25 cellular contexts compared by ENCODE assay signal in genomic region chr16:79270011-79270410, GRCh38.
DNase-seq lines count a peak whose midpoint lies in the region; ATAC-seq, FAIRE-seq and TF ChIP-seq lines count a peak whose summit lies in the region.
"Had no signal": no experiment of that assay in that cellular context is flagged by ENCODE, and none has a peak within 500 bp of the region (broad histone marks: within the 10 kb centered on the region; RNA-seq: fewer than 3 reads in every experiment).

No MANE protein-coding gene starts in this region.

- H3K27me3 ChIP-seq in CD4-positive, alpha-beta T cell (ENCODE audit: control insufficient read depth, insufficient read depth, low read length): no peaks in the 10 kb centered on the region
- H3K27me3 ChIP-seq: breast epithelium, colonic mucosa, esophagus squamous epithelium, gastrocnemius medialis, left lung had no signal

- H3K9ac ChIP-seq in kidney (ENCODE audit: low read length in 2 of 2): no peak overlapping the region

- CTCF ChIA-PET in activated CD8-positive, alpha-beta memory T cell treated with anti-CD3 and anti-CD28 coated beads, Interleukin-2, amount 10 ng/mL, durations not matched to agents 7 days and 5 days (lab: Charles Lee): interaction anchor here (1.0 to 1.3 kb wide), 2 partner anchors 9 to 491 kb away, joined by 3 to 4 read pairs; no protein-coding TSS in a partner anchor
- CTCF ChIA-PET in CD4-positive, alpha-beta T cell (lab: Charles Lee): interaction anchor here (1.1 kb wide), 1 partner anchor 9 kb away, joined by 3 read pairs; no protein-coding TSS in a partner anchor
- CTCF ChIA-PET in activated CD4-positive, alpha-beta memory T cell treated with anti-CD3 and anti-CD28 coated beads, Interleukin-2, amount 10 ng/mL, durations not matched to agents 7 days and 5 days (lab: Charles Lee): interaction anchor here (0.8 to 2.7 kb wide), 7 partner anchors 9 to 331 kb away, joined by 3 to 14 read pairs (median 5); partner anchors contain the start of gene MAF

- peaks cover 67% of the 10 kb centered on the region for H3K4me1 Mint-ChIP-seq in activated CD8-positive, alpha-beta memory T cell treated with anti-CD3 and anti-CD28 coated beads, Interleukin-2, amount 10 ng/mL, durations not matched to agents 7 days and 5 days
- H3K4me1 Mint-ChIP-seq in CD4-positive, alpha-beta T cell (ENCODE audit: low read depth): peaks cover 72% of the 10 kb centered on the region
- peaks cover 89% of the 10 kb centered on the region for H3K4me1 Mint-ChIP-seq in activated CD4-positive, alpha-beta memory T cell treated with anti-CD3 and anti-CD28 coated beads, Interleukin-2, amount 10 ng/mL, durations not matched to agents 7 days and 5 days
- peaks cover 74% of the 10 kb centered on the region for H3K4me1 Mint-ChIP-seq in central memory CD8-positive, alpha-beta T cell

- H3K36me3 ChIP-seq in kidney (ENCODE audit: control insufficient read depth in 1 of 2, insufficient read depth in 2 of 2, low read length in 2 of 2): no peaks in the 10 kb centered on the region
- H3K36me3 ChIP-seq: breast epithelium, colonic mucosa, esophagus squamous epithelium, gastrocnemius medialis, left lung had no signal

- no peak overlapping the region for H3K4me3 ChIP-seq in kidney (ENCODE audit: low read length in 2 of 2)
- H3K4me3 ChIP-seq: A549, breast epithelium, colonic mucosa, esophagus squamous epithelium, gastrocnemius medialis, left lung, skin epidermis had no signal

- no peak for TF ChIP-seq CTCF in CD4-positive, alpha-beta T cell (IDR thresholded peaks at IDR 0.05)
- no peak for TF ChIP-seq CTCF in kidney (IDR thresholded peaks at IDR 0.05; ENCODE audit: borderline replicate concordance, extremely low read depth, insufficient read depth)

- DNase-seq in activated CD8-positive, alpha-beta memory T cell treated with anti-CD3 and anti-CD28 coated beads, Interleukin-2, amount 10 ng/mL, durations not matched to agents 7 days and 5 days: no peak
- DNase-seq in activated CD8-positive, alpha-beta memory T cell treated with anti-CD3 and anti-CD28 coated beads for 24 hours: no peak
- no peak for DNase-seq in CD4-positive, alpha-beta T cell
- no peak for DNase-seq in activated CD4-positive, alpha-beta memory T cell treated with anti-CD3 and anti-CD28 coated beads, Interleukin-2, amount 10 ng/mL, durations not matched to agents 7 days and 5 days
- DNase-seq in central memory CD8-positive, alpha-beta T cell (ENCODE audit: low spot score in 2 of 2): no peak
- DNase-seq in kidney: no peak
- no peak for DNase-seq in NCI-H1930 (lab: John Stamatoyannopoulos, UW)
- no peak for DNase-seq in T1000 (lab: John Stamatoyannopoulos, UW)
- DNase-seq: colonic mucosa, EL, endodermal cell, esophagus squamous epithelium, gastrocnemius medialis, H9, hippocampal formation, left lung, NCI-H1092, NCI-H187, NCI-H526 had no signal

- peaks cover 2% of the 10 kb centered on the region for H3K36me3 Mint-ChIP-seq in activated CD8-positive, alpha-beta memory T cell treated with anti-CD3 and anti-CD28 coated beads, Interleukin-2, amount 10 ng/mL, durations not matched to agents 7 days and 5 days
- no peaks in the 10 kb centered on the region for H3K36me3 Mint-ChIP-seq in CD4-positive, alpha-beta T cell (ENCODE audit: low read depth)
- H3K36me3 Mint-ChIP-seq in activated CD4-positive, alpha-beta memory T cell treated with anti-CD3 and anti-CD28 coated beads, Interleukin-2, amount 10 ng/mL, durations not matched to agents 7 days and 5 days (ENCODE audit: low read depth): peaks cover 13% of the 10 kb centered on the region
- H3K36me3 Mint-ChIP-seq in central memory CD8-positive, alpha-beta T cell (ENCODE audit: insufficient read depth): peaks cover 4% of the 10 kb centered on the region
- H3K36me3 Mint-ChIP-seq: naive B cell had no signal

- H3K27ac ChIP-seq in CD4-positive, alpha-beta T cell (ENCODE audit: low read depth, low read length): no peak overlapping the region
- no peak overlapping the region for H3K27ac ChIP-seq in kidney (ENCODE audit: low read depth in 2 of 2, low read length in 2 of 2)
- H3K27ac ChIP-seq: A549, breast epithelium, colonic mucosa, esophagus squamous epithelium, gastrocnemius medialis, left lung had no signal

- H3K9me3 ChIP-seq in CD4-positive, alpha-beta T cell (ENCODE audit: control insufficient read depth, low read length): no peaks in the 10 kb centered on the region
- no peaks in the 10 kb centered on the region for H3K9me3 ChIP-seq in kidney (ENCODE audit: control insufficient read depth in 1 of 2, low read length in 2 of 2)
- H3K9me3 ChIP-seq: A549, breast epithelium, colonic mucosa, esophagus squamous epithelium, gastrocnemius medialis, left lung had no signal

- FAIRE-seq in kidney (lab: Jason Lieb, UNC): no peak
- FAIRE-seq: A549, D721Med, RCC 7860 had no signal

- peaks cover 36% of the 10 kb centered on the region for H3K27me3 Mint-ChIP-seq in activated CD8-positive, alpha-beta memory T cell treated with anti-CD3 and anti-CD28 coated beads, Interleukin-2, amount 10 ng/mL, durations not matched to agents 7 days and 5 days
- H3K27me3 Mint-ChIP-seq in CD4-positive, alpha-beta T cell: peaks cover 40% of the 10 kb centered on the region
- H3K27me3 Mint-ChIP-seq in activated CD4-positive, alpha-beta memory T cell treated with anti-CD3 and anti-CD28 coated beads, Interleukin-2, amount 10 ng/mL, durations not matched to agents 7 days and 5 days: no peaks in the 10 kb centered on the region
- H3K27me3 Mint-ChIP-seq in central memory CD8-positive, alpha-beta T cell: no peaks in the 10 kb centered on the region

- no peaks in the 10 kb centered on the region for H3K4me1 ChIP-seq in kidney (ENCODE audit: control insufficient read depth in 1 of 2, insufficient read depth in 1 of 2, low read depth in 1 of 2, low read length in 2 of 2)
- H3K4me1 ChIP-seq: A549, breast epithelium, colonic mucosa, esophagus squamous epithelium, gastrocnemius medialis, left lung had no signal

- H3K9me3 Mint-ChIP-seq in activated CD8-positive, alpha-beta memory T cell treated with anti-CD3 and anti-CD28 coated beads, Interleukin-2, amount 10 ng/mL, durations not matched to agents 7 days and 5 days (ENCODE audit: low read depth): no peaks in the 10 kb centered on the region
- H3K9me3 Mint-ChIP-seq in CD4-positive, alpha-beta T cell: no peaks in the 10 kb centered on the region
- H3K9me3 Mint-ChIP-seq in activated CD4-positive, alpha-beta memory T cell treated with anti-CD3 and anti-CD28 coated beads, Interleukin-2, amount 10 ng/mL, durations not matched to agents 7 days and 5 days: peaks cover 3% of the 10 kb centered on the region
- H3K9me3 Mint-ChIP-seq in central memory CD8-positive, alpha-beta T cell: no peaks in the 10 kb centered on the region
- H3K9me3 Mint-ChIP-seq: endodermal cell had no signal

- POLR2A ChIA-PET in CD4-positive, alpha-beta T cell (lab: Charles Lee): interaction anchor here (1.1 to 1.9 kb wide), 3 partner anchors 9 to 331 kb away, joined by 4 to 13 read pairs (median 10); partner anchors contain the start of gene MAF
- POLR2A ChIA-PET in activated CD4-positive, alpha-beta memory T cell treated with anti-CD3 and anti-CD28 coated beads, Interleukin-2, amount 10 ng/mL, durations not matched to agents 7 days and 5 days (lab: Charles Lee): interaction anchor here (1.1 to 11.7 kb wide), 15 partner anchors 9 to 575 kb away, joined by 3 to 135 read pairs (median 6); partner anchors contain the start of gene MAF

- no peak overlapping the region for H3K4me3 Mint-ChIP-seq in activated CD8-positive, alpha-beta memory T cell treated with anti-CD3 and anti-CD28 coated beads, Interleukin-2, amount 10 ng/mL, durations not matched to agents 7 days and 5 days
- peak overlapping the region; percentile 62 for H3K4me3 Mint-ChIP-seq in CD4-positive, alpha-beta T cell
- H3K4me3 Mint-ChIP-seq in activated CD4-positive, alpha-beta memory T cell treated with anti-CD3 and anti-CD28 coated beads, Interleukin-2, amount 10 ng/mL, durations not matched to agents 7 days and 5 days: no peak overlapping the region
- peak overlapping the region; percentile 64 for H3K4me3 Mint-ChIP-seq in central memory CD8-positive, alpha-beta T cell
- H3K4me3 Mint-ChIP-seq: endodermal cell, H9 had no signal

- ATAC-seq in activated CD8-positive, alpha-beta memory T cell treated with anti-CD3 and anti-CD28 coated beads, Interleukin-2, amount 10 ng/mL, durations not matched to agents 7 days and 5 days: no peak
- no peak for ATAC-seq in CD4-positive, alpha-beta T cell (ENCODE audit: poor library complexity)
- no peak for ATAC-seq in central memory CD8-positive, alpha-beta T cell (replicated peaks; ENCODE audit: extremely low read depth, poor library complexity, severe bottlenecking)
- ATAC-seq: A549, gastrocnemius medialis, left lung had no signal

- intact Hi-C loops in CD4-positive, alpha-beta T cell (cut with DNase I, micrococcal nuclease): loop anchor here in 1 of 2 experiments (5.0 kb wide), 1 partner anchor 1168 kb away; no protein-coding TSS in a partner anchor
- intact Hi-C loops in kidney (cut with DNase I): no loop called here

- H3K27ac Mint-ChIP-seq in activated CD8-positive, alpha-beta memory T cell treated with anti-CD3 and anti-CD28 coated beads, Interleukin-2, amount 10 ng/mL, durations not matched to agents 7 days and 5 days: peak overlapping the region; percentile 79
- H3K27ac Mint-ChIP-seq in CD4-positive, alpha-beta T cell: peak overlapping the region; percentile 35
- H3K27ac Mint-ChIP-seq in activated CD4-positive, alpha-beta memory T cell treated with anti-CD3 and anti-CD28 coated beads, Interleukin-2, amount 10 ng/mL, durations not matched to agents 7 days and 5 days: peak overlapping the region; percentile 89
- H3K27ac Mint-ChIP-seq in central memory CD8-positive, alpha-beta T cell (ENCODE audit: low read depth): peak overlapping the region; percentile 35
- H3K27ac Mint-ChIP-seq: endodermal cell had no signal

Comparison
In these comparisons a context has a peak if more than half of its experiments do, and no peak if none do; other contexts are left out.
1. H3K27ac Mint-ChIP-seq: peak in every context shown above with its lines; median percentile 89 in activated CD4-positive, alpha-beta memory T cell treated with anti-CD3 and anti-CD28 coated beads, Interleukin-2, amount 10 ng/mL, durations not matched to agents 7 days and 5 days; 79 in activated CD8-positive, alpha-beta memory T cell treated with anti-CD3 and anti-CD28 coated beads, Interleukin-2, amount 10 ng/mL, durations not matched to agents 7 days and 5 days; 35 in CD4-positive, alpha-beta T cell; 35 in central memory CD8-positive, alpha-beta T cell.
2. H3K4me3 Mint-ChIP-seq: peak in CD4-positive, alpha-beta T cell (single experiment) and central memory CD8-positive, alpha-beta T cell (single experiment); none in activated CD8-positive, alpha-beta memory T cell treated with anti-CD3 and anti-CD28 coated beads, Interleukin-2, amount 10 ng/mL, durations not matched to agents 7 days and 5 days (single experiment) and activated CD4-positive, alpha-beta memory T cell treated with anti-CD3 and anti-CD28 coated beads, Interleukin-2, amount 10 ng/mL, durations not matched to agents 7 days and 5 days (single experiment).